Comparison of ENCODE assay signal across 14 cellular contexts in the genomic region with DNA sequence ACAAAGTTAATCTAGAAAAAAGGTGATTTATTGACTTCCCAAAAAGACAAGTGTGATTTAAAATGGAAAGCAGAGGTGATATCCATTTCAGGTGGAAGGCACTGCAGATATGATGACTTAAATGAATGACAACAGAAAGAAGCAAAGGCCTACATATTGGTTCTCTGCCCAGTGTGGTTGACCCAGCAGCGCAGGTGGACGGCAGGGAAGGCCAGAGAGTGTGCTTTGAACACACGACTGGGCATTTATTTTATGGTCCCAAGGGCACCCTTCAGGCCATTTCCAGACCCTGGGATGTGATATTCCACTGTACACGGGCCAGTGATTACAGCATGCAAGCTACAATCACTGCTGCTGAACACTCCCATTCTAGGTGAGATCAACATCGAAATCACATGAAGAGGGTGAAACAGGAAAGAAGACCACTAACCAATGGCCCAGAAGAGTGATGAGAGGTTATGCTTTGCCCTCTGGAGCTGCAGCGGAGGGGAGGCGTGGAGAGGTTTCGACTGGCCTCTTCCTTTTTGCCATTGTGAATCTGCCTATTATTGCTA. TPM values are rescaled to one million over a fixed set of nuclear protein-coding genes. Genes with fewer than 3 reads are reported as not detected.
DNase-seq lines count a peak whose midpoint lies in the region; ATAC-seq and TF ChIP-seq lines count a peak whose summit lies in the region.
"Had no signal": no experiment of that assay in that cellular context is flagged by ENCODE, and none has a peak within 500 bp of the region (broad histone marks: within the 10 kb centered on the region; RNA-seq: fewer than 3 reads in every experiment).

No MANE protein-coding gene starts in this region.

- peak overlapping the region; percentile 45 for H3K27ac Mint-ChIP-seq in activated CD4-positive, alpha-beta T cell treated with anti-CD3 and anti-CD28 coated beads, Interleukin-2, amount 10 ng/mL, durations not matched to agents 24 days and 14 days
- peak overlapping the region; percentile 29 for H3K27ac Mint-ChIP-seq in neural crest cell (ENCODE audit: unreplicated experiment)

- no peaks in the 10 kb centered on the region for H3K9me3 Mint-ChIP-seq in activated CD4-positive, alpha-beta T cell treated with anti-CD3 and anti-CD28 coated beads, Interleukin-2, amount 10 ng/mL, durations not matched to agents 24 days and 14 days
- H3K9me3 Mint-ChIP-seq in neural crest cell, result peaks cover 2% of the 10 kb centered on the region

- H3K4me3 Mint-ChIP-seq in activated CD4-positive, alpha-beta T cell treated with anti-CD3 and anti-CD28 coated beads, Interleukin-2, amount 10 ng/mL, durations not matched to agents 24 days and 14 days, result no peak overlapping the region
- no peak overlapping the region for H3K4me3 Mint-ChIP-seq in neural crest cell

- in situ Hi-C loops in GM13977 (cut with MboI; ENCODE audit: low pct_unique_long_range_greater_than_20kb, low sequenced_read_pairs, unreplicated experiment), result no loop called here

- peaks cover 48% of the 10 kb centered on the region for H3K36me3 Mint-ChIP-seq in activated CD4-positive, alpha-beta T cell treated with anti-CD3 and anti-CD28 coated beads, Interleukin-2, amount 10 ng/mL, durations not matched to agents 24 days and 14 days (ENCODE audit: low read depth)
- peaks cover 27% of the 10 kb centered on the region for H3K36me3 Mint-ChIP-seq in neural crest cell (ENCODE audit: low read depth)

- H3K27me3 Mint-ChIP-seq in activated CD4-positive, alpha-beta T cell treated with anti-CD3 and anti-CD28 coated beads, Interleukin-2, amount 10 ng/mL, durations not matched to agents 24 days and 14 days, result no peaks in the 10 kb centered on the region
- no peaks in the 10 kb centered on the region for H3K27me3 Mint-ChIP-seq in neural crest cell (ENCODE audit: low read depth)

- DNase-seq in activated CD4-positive, alpha-beta T cell treated with anti-CD3 and anti-CD28 coated beads, Interleukin-2, amount 10 ng/mL, durations not matched to agents 24 days and 14 days, result no peak
- DNase-seq in activated CD4-positive, alpha-beta T cell treated with anti-CD3 and anti-CD28 coated beads, Interleukin-2, amount 50 U/mL, for 1 hour, result no peak
- DNase-seq in neural crest cell (ENCODE audit: low read depth, low spot score) (no peak), NCI-H446 treated with DMSO at 0.1 percent for 48 hours (lab: John Stamatoyannopoulos, UW) (no peak), Ammon's horn (ENCODE audit: low spot score) (no peak), GM13977 (ENCODE audit: low spot score) (no peak)
- DNase-seq: 8988T; activated CD8-positive, alpha-beta memory T cell treated with anti-CD3 and anti-CD28 coated beads, Interleukin-2, amount 50 U/mL, for 48 hours; aorta; effector CD8-positive, alpha-beta T cell; Right ventricle myocardium superior; upper lobe of right lung had no signal

- ATAC-seq in GM21825 (IDR thresholded peaks at IDR 0.05; ENCODE audit: unreplicated experiment) (peak; percentile 17), HG03342 (IDR thresholded peaks at IDR 0.05; ENCODE audit: unreplicated experiment) (peak; percentile 17)
- ATAC-seq: upper lobe of right lung had no signal

- H3K4me1 Mint-ChIP-seq in activated CD4-positive, alpha-beta T cell treated with anti-CD3 and anti-CD28 coated beads, Interleukin-2, amount 10 ng/mL, durations not matched to agents 24 days and 14 days, result peaks cover 17% of the 10 kb centered on the region
- peaks cover 17% of the 10 kb centered on the region for H3K4me1 Mint-ChIP-seq in neural crest cell

- intact Hi-C loops in activated CD4-positive, alpha-beta T cell treated with anti-CD3 and anti-CD28 coated beads, Interleukin-2, amount 10 ng/mL, durations not matched to agents 24 days and 14 days (cut with micrococcal nuclease), result no loop called here

- TF ChIP-seq CTCF in neural crest cell (conservative IDR thresholded peaks at IDR 0.05), result no peak
- TF ChIP-seq CTCF in GM13977 (IDR thresholded peaks at IDR 0.05; ENCODE audit: extremely low read depth, insufficient read depth, missing control alignments), result no peak

RNA-seq across cellular contexts. Expression of a gene that starts 33.8 kb away (rescaled TPM):
- 25.0 and 29.5 TPM in 2 replicates for total RNA-seq in activated CD4-positive, alpha-beta T cell treated with anti-CD3 and anti-CD28 coated beads, Interleukin-2, amount 10 ng/mL, durations not matched to agents 24 days and 14 days
- 13.6 and 15.6 TPM in 2 replicates for total RNA-seq in neural crest cell
